In the genomic region with DNA sequence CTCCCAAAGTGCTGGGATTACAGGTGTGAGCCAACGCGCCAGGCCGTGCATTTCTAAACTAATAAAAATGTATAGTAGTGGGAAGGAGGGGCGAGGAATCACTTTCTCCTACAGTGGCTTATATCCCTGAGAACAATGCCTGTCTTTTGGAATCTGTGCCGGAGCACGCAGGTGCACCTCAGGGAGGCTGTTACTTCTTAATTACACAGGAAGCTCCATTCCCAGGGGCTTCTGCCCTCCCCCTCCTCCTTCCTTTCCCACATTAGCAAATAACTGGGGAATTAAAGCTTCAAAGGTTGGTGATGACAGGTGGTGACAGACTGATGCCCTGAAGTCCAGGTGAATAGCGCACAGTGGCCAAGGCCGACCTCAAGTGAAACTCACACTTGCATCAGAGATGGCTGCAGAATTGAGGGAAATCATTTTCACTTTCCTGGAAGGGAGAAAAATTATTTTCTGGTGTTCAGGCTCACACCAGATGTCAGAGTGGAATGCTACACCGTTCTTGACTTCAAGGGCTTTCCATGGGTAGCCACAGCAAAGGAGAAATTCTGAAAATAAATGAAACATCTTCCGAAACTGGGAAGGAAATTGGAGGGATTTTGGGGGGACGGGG, we compare ENCODE assay signal across 19 cellular contexts. TPM values are rescaled to one million over a fixed set of nuclear protein-coding genes. Genes with fewer than 3 reads are reported as not detected.
"Had no signal": no experiment of that assay in that cellular context is flagged by ENCODE, and none has a peak within 500 bp of the region (broad histone marks: within the 10 kb centered on the region; RNA-seq: fewer than 3 reads in every experiment).

No MANE protein-coding gene starts in this region.

- ATAC-seq: left lobe of liver; psoas muscle; right lobe of liver; stimulated activated memory B cell treated with anti-CD40 and anti-IgM and Interleukin-4, amounts not matched to agents 10 μg/mL and 1 μg/mL and 100 μg/mL, for 72 hours; T-helper 17 cell had no signal

- H3K4me1 ChIP-seq: psoas muscle had no signal

- H3K27ac ChIP-seq: psoas muscle, right lobe of liver, transverse colon had no signal

- H3K9me3 ChIP-seq: esophagus squamous epithelium, psoas muscle, right lobe of liver, transverse colon had no signal

- H3K4me3 Mint-ChIP-seq: activated naive CD4-positive, alpha-beta T cell treated with anti-CD3 and anti-CD28 coated beads, Interleukin-2, amount 50 U/mL, for 24 hours; memory B cell; nephron; stimulated activated memory B cell treated with anti-CD40 and anti-IgM and Interleukin-4, amounts not matched to agents 10 μg/mL and 1 μg/mL and 100 μg/mL, for 72 hours; T-helper 17 cell had no signal

- FAIRE-seq: islet of Langerhans had no signal

- H3K36me3 ChIP-seq: right lobe of liver had no signal

- H3K27ac Mint-ChIP-seq: activated naive CD4-positive, alpha-beta T cell treated with anti-CD3 and anti-CD28 coated beads, Interleukin-2, amount 50 U/mL, for 24 hours; memory B cell; nephron; stimulated activated memory B cell treated with anti-CD40 and anti-IgM and Interleukin-4, amounts not matched to agents 10 μg/mL and 1 μg/mL and 100 μg/mL, for 72 hours; T-helper 17 cell had no signal

- H3K4me3 ChIP-seq: esophagus squamous epithelium, psoas muscle, right lobe of liver, transverse colon had no signal

- H3K9me3 Mint-ChIP-seq: activated naive CD4-positive, alpha-beta T cell treated with anti-CD3 and anti-CD28 coated beads, Interleukin-2, amount 50 U/mL, for 24 hours; memory B cell; nephron; stimulated activated memory B cell treated with anti-CD40 and anti-IgM and Interleukin-4, amounts not matched to agents 10 μg/mL and 1 μg/mL and 100 μg/mL, for 72 hours had no signal

- DNase-seq: activated CD4-positive, alpha-beta T cell treated with anti-CD3 and anti-CD28 coated beads, Interleukin-2, amount 50 U/mL, for 1 hour; activated effector memory CD4-positive, alpha-beta T cell treated with Interleukin-2 at 50 U/mL for 16 hours; activated T-cell treated with anti-CD3 and anti-CD28 coated beads for 4 hours; cerebellar nuclear complex; esophagus squamous epithelium; foreskin melanocyte; occipital lobe; psoas muscle; right lobe of liver; stimulated activated CD4-positive, alpha-beta T cell treated with anti-CD3 and anti-CD28 coated beads, Interleukin-1b, Interleukin-23, amount 100 ng/mL, for 48 hours; T-helper 17 cell; transverse colon had no signal

RNA-seq across cellular contexts. Expression of gene GRAMD2A, which starts 3.7 kb away (rescaled TPM):
- total RNA-seq: activated CD8-positive, alpha-beta memory T cell treated with anti-CD3 and anti-CD28 coated beads for 36 hours; left lobe of liver; psoas muscle; right lobe of liver; T-helper 17 cell had no signal
